In the genomic region with DNA sequence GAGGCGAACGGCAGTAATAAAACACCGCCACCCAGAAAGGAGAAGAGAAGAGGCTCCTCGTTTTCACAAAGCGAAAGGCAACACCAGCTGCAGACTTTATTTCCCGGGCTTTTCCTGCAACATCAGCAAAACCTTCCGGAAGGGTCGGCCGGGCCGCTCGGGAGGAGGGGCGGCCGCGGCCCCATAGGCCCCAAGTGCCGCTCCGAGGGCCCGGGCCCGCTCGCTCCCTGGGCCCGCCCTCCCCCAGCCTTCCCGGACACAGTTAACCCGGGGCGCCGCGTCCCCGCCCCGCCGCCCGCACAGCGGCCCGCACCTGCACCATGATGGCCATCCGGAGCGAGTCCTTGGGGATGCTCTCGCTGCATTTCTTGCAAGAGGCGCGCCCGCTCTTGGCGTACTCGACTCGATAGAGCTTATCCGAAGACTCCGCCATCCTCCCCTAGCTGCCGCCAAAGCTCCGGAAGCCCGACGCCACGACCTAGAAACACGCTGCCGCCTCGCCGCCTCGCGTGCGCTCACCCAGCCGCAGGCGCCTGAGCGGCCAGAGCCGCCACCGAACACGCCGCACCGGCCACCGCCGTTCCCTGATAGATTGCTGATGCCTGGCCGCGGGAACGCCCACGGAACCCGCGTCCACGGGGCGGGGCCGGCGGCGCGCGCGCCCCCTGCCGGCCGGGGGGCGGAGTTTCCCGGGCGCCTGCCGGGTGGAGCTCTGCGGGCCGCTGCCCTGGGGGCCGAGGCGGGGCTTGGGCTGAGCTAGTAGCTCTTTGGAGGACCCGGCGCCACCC, we compare ENCODE assay signal across 1 cellular context.
TF ChIP-seq lines count a peak whose summit lies in the region.

A gene (minus strand): TSS at position 597 of the 788 bp plus-strand sequence. CDS start 164 bp downstream, at position 433.

TF ChIP-seq in GM12878, 131 proteins besides CTCF, POLR2A, EP300 and RAD21 (continued from another document and continues in another):
- TF ChIP-seq WRNIP1 (IDR thresholded peaks at IDR 0.05; ENCODE audit: borderline replicate concordance, low read depth, low read length) = no peak
- TF ChIP-seq STAT1 (conservative IDR thresholded peaks at IDR 0.05) = peak; percentile 94
- no peak for TF ChIP-seq NFXL1 (IDR thresholded peaks at IDR 0.05; ENCODE audit: borderline replicate concordance)
- TF ChIP-seq, protein P1, sequence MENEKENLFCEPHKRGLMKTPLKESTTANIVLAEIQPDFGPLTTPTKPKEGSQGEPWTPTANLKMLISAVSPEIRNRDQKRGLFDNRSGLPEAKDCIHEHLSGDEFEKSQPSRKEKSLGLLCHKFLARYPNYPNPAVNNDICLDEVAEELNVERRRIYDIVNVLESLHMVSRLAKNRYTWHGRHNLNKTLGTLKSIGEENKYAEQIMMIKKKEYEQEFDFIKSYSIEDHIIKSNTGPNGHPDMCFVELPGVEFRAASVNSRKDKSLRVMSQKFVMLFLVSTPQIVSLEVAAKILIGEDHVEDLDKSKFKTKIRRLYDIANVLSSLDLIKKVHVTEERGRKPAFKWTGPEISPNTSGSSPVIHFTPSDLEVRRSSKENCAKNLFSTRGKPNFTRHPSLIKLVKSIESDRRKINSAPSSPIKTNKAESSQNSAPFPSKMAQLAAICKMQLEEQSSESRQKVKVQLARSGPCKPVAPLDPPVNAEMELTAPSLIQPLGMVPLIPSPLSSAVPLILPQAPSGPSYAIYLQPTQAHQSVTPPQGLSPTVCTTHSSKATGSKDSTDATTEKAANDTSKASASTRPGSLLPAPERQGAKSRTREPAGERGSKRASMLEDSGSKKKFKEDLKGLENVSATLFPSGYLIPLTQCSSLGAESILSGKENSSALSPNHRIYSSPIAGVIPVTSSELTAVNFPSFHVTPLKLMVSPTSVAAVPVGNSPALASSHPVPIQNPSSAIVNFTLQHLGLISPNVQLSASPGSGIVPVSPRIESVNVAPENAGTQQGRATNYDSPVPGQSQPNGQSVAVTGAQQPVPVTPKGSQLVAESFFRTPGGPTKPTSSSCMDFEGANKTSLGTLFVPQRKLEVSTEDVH (IDR thresholded peaks at IDR 0.05; ENCODE audit: low read depth, partially characterized antibody) = no peak
- TF ChIP-seq HDAC6 (IDR thresholded peaks at IDR 0.05; ENCODE audit: unreplicated experiment) = no peak
- TF ChIP-seq ZNF384 (IDR thresholded peaks at IDR 0.05; ENCODE audit: borderline replicate concordance, low read depth, low read length) = no peak
- TF ChIP-seq SPI1 (IDR thresholded peaks at IDR 0.05; ENCODE audit: borderline replicate concordance, insufficient read depth, low read depth, low read length) = no peak
- 0 out of 2 replicates have a peak, but pooled peaks have one; percentile 62 for TF ChIP-seq RCOR1 (conservative IDR thresholded peaks at IDR 0.05; ENCODE audit: low read depth, low read length)
- TF ChIP-seq NR2C2 (IDR thresholded peaks at IDR 0.05; ENCODE audit: borderline replicate concordance, control insufficient read depth, insufficient read length, low read depth) = no peak
- TF ChIP-seq SUZ12 (IDR thresholded peaks at IDR 0.05; ENCODE audit: unreplicated experiment) = no peak
- 0 out of 2 replicates have a peak, but pooled peaks have one; percentile 8 for TF ChIP-seq CHD2 (IDR thresholded peaks at IDR 0.05; ENCODE audit: borderline replicate concordance, low read depth, low read length)
- no peak for TF ChIP-seq PAX8 (IDR thresholded peaks at IDR 0.05)
- no peak for TF ChIP-seq EZH2 (IDR thresholded peaks at IDR 0.05; ENCODE audit: borderline replicate concordance, control insufficient read depth, low read depth, low read length)
- no peak; the same call in 1 of the 2 replicates for TF ChIP-seq HCFC1 (IDR thresholded peaks at IDR 0.05; ENCODE audit: low read length)
- TF ChIP-seq, protein P2, sequence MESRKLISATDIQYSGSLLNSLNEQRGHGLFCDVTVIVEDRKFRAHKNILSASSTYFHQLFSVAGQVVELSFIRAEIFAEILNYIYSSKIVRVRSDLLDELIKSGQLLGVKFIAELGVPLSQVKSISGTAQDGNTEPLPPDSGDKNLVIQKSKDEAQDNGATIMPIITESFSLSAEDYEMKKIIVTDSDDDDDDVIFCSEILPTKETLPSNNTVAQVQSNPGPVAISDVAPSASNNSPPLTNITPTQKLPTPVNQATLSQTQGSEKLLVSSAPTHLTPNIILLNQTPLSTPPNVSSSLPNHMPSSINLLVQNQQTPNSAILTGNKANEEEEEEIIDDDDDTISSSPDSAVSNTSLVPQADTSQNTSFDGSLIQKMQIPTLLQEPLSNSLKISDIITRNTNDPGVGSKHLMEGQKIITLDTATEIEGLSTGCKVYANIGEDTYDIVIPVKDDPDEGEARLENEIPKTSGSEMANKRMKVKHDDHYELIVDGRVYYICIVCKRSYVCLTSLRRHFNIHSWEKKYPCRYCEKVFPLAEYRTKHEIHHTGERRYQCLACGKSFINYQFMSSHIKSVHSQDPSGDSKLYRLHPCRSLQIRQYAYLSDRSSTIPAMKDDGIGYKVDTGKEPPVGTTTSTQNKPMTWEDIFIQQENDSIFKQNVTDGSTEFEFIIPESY (IDR thresholded peaks at IDR 0.05) = no peak
- TF ChIP-seq JUND (IDR thresholded peaks at IDR 0.05; ENCODE audit: low read depth, low read length) = no peak
- TF ChIP-seq, protein P3, sequence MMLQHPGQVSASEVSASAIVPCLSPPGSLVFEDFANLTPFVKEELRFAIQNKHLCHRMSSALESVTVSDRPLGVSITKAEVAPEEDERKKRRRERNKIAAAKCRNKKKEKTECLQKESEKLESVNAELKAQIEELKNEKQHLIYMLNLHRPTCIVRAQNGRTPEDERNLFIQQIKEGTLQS (IDR thresholded peaks at IDR 0.05; ENCODE audit: borderline replicate concordance, extremely low read depth, low read depth, low read length) = no peak
- TF ChIP-seq, protein P4, sequence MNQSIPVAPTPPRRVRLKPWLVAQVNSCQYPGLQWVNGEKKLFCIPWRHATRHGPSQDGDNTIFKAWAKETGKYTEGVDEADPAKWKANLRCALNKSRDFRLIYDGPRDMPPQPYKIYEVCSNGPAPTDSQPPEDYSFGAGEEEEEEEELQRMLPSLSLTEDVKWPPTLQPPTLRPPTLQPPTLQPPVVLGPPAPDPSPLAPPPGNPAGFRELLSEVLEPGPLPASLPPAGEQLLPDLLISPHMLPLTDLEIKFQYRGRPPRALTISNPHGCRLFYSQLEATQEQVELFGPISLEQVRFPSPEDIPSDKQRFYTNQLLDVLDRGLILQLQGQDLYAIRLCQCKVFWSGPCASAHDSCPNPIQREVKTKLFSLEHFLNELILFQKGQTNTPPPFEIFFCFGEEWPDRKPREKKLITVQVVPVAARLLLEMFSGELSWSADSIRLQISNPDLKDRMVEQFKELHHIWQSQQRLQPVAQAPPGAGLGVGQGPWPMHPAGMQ (IDR thresholded peaks at IDR 0.05; ENCODE audit: borderline replicate concordance) = peak; percentile 69; the same call in 1 of the 2 replicates
- TF ChIP-seq, protein P5, sequence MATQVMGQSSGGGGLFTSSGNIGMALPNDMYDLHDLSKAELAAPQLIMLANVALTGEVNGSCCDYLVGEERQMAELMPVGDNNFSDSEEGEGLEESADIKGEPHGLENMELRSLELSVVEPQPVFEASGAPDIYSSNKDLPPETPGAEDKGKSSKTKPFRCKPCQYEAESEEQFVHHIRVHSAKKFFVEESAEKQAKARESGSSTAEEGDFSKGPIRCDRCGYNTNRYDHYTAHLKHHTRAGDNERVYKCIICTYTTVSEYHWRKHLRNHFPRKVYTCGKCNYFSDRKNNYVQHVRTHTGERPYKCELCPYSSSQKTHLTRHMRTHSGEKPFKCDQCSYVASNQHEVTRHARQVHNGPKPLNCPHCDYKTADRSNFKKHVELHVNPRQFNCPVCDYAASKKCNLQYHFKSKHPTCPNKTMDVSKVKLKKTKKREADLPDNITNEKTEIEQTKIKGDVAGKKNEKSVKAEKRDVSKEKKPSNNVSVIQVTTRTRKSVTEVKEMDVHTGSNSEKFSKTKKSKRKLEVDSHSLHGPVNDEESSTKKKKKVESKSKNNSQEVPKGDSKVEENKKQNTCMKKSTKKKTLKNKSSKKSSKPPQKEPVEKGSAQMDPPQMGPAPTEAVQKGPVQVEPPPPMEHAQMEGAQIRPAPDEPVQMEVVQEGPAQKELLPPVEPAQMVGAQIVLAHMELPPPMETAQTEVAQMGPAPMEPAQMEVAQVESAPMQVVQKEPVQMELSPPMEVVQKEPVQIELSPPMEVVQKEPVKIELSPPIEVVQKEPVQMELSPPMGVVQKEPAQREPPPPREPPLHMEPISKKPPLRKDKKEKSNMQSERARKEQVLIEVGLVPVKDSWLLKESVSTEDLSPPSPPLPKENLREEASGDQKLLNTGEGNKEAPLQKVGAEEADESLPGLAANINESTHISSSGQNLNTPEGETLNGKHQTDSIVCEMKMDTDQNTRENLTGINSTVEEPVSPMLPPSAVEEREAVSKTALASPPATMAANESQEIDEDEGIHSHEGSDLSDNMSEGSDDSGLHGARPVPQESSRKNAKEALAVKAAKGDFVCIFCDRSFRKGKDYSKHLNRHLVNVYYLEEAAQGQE (IDR thresholded peaks at IDR 0.05; ENCODE audit: low read depth, low read length) = no peak; the same call in 1 of the 2 replicates
- peak; percentile 89 for TF ChIP-seq SP1 (IDR thresholded peaks at IDR 0.05; ENCODE audit: low read depth, low read length)
- TF ChIP-seq, protein P6, sequence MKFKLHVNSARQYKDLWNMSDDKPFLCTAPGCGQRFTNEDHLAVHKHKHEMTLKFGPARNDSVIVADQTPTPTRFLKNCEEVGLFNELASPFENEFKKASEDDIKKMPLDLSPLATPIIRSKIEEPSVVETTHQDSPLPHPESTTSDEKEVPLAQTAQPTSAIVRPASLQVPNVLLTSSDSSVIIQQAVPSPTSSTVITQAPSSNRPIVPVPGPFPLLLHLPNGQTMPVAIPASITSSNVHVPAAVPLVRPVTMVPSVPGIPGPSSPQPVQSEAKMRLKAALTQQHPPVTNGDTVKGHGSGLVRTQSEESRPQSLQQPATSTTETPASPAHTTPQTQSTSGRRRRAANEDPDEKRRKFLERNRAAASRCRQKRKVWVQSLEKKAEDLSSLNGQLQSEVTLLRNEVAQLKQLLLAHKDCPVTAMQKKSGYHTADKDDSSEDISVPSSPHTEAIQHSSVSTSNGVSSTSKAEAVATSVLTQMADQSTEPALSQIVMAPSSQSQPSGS (IDR thresholded peaks at IDR 0.05; ENCODE audit: low read length) = no peak
- TF ChIP-seq, protein P7, sequence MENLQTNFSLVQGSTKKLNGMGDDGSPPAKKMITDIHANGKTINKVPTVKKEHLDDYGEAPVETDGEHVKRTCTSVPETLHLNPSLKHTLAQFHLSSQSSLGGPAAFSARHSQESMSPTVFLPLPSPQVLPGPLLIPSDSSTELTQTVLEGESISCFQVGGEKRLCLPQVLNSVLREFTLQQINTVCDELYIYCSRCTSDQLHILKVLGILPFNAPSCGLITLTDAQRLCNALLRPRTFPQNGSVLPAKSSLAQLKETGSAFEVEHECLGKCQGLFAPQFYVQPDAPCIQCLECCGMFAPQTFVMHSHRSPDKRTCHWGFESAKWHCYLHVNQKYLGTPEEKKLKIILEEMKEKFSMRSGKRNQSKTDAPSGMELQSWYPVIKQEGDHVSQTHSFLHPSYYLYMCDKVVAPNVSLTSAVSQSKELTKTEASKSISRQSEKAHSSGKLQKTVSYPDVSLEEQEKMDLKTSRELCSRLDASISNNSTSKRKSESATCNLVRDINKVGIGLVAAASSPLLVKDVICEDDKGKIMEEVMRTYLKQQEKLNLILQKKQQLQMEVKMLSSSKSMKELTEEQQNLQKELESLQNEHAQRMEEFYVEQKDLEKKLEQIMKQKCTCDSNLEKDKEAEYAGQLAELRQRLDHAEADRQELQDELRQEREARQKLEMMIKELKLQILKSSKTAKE (IDR thresholded peaks at IDR 0.05; ENCODE audit: low read depth, poor library complexity, severe bottlenecking) = no peak
- TF ChIP-seq PAX5 (IDR thresholded peaks at IDR 0.05; ENCODE audit: borderline replicate concordance, low read depth, low read length) = peak; percentile 71; the same call in 1 of the 2 replicates
- TF ChIP-seq CEBPB (IDR thresholded peaks at IDR 0.05; ENCODE audit: borderline replicate concordance in 1 of 2, low read depth in 2 of 2, low read length in 2 of 2) = no peak
- no peak for TF ChIP-seq YBX1 (IDR thresholded peaks at IDR 0.05)
- 0 out of 2 replicates have a peak, but pooled peaks have one; percentile 51 for TF ChIP-seq TCF12 (IDR thresholded peaks at IDR 0.05; ENCODE audit: low read depth, low read length)
- TF ChIP-seq, protein P8, sequence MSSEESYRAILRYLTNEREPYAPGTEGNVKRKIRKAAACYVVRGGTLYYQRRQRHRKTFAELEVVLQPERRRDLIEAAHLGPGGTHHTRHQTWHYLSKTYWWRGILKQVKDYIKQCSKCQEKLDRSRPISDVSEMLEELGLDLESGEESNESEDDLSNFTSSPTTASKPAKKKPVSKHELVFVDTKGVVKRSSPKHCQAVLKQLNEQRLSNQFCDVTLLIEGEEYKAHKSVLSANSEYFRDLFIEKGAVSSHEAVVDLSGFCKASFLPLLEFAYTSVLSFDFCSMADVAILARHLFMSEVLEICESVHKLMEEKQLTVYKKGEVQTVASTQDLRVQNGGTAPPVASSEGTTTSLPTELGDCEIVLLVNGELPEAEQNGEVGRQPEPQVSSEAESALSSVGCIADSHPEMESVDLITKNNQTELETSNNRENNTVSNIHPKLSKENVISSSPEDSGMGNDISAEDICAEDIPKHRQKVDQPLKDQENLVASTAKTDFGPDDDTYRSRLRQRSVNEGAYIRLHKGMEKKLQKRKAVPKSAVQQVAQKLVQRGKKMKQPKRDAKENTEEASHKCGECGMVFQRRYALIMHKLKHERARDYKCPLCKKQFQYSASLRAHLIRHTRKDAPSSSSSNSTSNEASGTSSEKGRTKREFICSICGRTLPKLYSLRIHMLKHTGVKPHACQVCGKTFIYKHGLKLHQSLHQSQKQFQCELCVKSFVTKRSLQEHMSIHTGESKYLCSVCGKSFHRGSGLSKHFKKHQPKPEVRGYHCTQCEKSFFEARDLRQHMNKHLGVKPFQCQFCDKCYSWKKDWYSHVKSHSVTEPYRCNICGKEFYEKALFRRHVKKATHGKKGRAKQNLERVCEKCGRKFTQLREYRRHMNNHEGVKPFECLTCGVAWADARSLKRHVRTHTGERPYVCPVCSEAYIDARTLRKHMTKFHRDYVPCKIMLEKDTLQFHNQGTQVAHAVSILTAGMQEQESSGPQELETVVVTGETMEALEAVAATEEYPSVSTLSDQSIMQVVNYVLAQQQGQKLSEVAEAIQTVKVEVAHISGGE (CRISPR knock-in tag; IDR thresholded peaks at IDR 0.05) = no peak
- no peak for TF ChIP-seq NRF1 (conservative IDR thresholded peaks at IDR 0.05; ENCODE audit: low read depth, low read length)
- TF ChIP-seq FOS (IDR thresholded peaks at IDR 0.05; ENCODE audit: borderline replicate concordance, extremely low read depth, insufficient read length) = no peak
- TF ChIP-seq KDM1A (IDR thresholded peaks at IDR 0.05; ENCODE audit: borderline replicate concordance) = no peak
- no peak for TF ChIP-seq ZNF622 (IDR thresholded peaks at IDR 0.05)
- TF ChIP-seq CREB1 (IDR thresholded peaks at IDR 0.05; ENCODE audit: low read depth) = peak; percentile 42
